ENCODE assay signal across 1 cellular context in the genomic region with DNA sequence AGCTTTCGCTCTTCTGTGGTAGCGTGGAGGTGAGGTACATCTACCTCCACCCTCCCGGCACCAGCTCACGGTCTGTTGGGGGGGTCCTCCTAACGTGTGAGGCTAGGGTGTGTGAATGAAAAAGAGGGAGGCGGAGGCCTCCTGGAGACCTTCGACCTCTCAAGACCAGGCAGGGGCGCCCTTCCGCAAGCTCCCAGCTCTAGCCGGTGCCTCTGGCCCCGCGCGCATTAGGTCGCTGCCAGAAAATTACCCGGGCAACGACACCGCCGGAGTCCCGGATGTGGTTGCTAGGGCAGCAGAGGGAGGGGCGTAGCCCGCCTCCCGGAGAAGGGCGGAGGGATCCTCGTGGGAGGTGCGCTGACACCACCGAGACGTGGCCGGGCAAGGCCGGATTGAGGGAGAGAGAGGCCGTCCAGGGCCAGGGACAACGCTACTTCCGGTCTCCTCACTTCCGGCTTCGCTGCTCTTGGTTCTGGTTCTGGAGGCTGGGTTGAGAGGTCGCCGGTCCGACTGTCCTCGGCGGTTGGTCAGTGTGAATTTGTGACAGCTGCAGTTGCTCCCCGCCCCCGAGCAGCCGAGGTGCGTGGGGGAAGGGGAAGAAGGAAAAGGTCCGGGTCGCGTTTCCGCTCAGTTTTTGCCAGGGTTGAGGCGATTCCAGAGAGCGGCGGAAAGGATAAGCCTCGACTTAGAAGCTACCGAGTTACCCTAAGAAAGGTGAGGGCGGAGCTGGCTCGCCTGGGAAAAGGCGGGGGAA.
TF ChIP-seq lines count a peak whose summit lies in the region.

A gene with protein sequence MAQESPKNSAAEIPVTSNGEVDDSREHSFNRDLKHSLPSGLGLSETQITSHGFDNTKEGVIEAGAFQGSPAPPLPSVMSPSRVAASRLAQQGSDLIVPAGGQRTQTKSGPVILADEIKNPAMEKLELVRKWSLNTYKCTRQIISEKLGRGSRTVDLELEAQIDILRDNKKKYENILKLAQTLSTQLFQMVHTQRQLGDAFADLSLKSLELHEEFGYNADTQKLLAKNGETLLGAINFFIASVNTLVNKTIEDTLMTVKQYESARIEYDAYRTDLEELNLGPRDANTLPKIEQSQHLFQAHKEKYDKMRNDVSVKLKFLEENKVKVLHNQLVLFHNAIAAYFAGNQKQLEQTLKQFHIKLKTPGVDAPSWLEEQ (plus strand): TSS at position 442 of the 754 bp plus-strand sequence. CDS start 49,680 bp downstream, outside the sequence.
A gene (minus strand): TSS at position 218 of the 754 bp plus-strand sequence. CDS start 8,726 bp downstream, outside the sequence.

TF ChIP-seq in HepG2, 621 proteins besides CTCF, POLR2A, EP300 and RAD21 (continued from another document and continues in another):
- TF ChIP-seq, protein P1, sequence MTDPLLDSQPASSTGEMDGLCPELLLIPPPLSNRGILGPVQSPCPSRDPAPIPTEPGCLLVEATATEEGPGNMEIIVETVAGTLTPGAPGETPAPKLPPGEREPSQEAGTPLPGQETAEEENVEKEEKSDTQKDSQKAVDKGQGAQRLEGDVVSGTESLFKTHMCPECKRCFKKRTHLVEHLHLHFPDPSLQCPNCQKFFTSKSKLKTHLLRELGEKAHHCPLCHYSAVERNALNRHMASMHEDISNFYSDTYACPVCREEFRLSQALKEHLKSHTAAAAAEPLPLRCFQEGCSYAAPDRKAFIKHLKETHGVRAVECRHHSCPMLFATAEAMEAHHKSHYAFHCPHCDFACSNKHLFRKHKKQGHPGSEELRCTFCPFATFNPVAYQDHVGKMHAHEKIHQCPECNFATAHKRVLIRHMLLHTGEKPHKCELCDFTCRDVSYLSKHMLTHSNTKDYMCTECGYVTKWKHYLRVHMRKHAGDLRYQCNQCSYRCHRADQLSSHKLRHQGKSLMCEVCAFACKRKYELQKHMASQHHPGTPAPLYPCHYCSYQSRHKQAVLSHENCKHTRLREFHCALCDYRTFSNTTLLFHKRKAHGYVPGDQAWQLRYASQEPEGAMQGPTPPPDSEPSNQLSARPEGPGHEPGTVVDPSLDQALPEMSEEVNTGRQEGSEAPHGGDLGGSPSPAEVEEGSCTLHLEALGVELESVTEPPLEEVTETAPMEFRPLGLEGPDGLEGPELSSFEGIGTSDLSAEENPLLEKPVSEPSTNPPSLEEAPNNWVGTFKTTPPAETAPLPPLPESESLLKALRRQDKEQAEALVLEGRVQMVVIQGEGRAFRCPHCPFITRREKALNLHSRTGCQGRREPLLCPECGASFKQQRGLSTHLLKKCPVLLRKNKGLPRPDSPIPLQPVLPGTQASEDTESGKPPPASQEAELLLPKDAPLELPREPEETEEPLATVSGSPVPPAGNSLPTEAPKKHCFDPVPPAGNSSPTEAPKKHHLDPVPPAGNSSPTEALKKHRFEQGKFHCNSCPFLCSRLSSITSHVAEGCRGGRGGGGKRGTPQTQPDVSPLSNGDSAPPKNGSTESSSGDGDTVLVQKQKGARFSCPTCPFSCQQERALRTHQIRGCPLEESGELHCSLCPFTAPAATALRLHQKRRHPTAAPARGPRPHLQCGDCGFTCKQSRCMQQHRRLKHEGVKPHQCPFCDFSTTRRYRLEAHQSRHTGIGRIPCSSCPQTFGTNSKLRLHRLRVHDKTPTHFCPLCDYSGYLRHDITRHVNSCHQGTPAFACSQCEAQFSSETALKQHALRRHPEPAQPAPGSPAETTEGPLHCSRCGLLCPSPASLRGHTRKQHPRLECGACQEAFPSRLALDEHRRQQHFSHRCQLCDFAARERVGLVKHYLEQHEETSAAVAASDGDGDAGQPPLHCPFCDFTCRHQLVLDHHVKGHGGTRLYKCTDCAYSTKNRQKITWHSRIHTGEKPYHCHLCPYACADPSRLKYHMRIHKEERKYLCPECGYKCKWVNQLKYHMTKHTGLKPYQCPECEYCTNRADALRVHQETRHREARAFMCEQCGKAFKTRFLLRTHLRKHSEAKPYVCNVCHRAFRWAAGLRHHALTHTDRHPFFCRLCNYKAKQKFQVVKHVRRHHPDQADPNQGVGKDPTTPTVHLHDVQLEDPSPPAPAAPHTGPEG (CRISPR knock-in tag; IDR thresholded peaks at IDR 0.05): peak; percentile 92
- TF ChIP-seq, protein P2, sequence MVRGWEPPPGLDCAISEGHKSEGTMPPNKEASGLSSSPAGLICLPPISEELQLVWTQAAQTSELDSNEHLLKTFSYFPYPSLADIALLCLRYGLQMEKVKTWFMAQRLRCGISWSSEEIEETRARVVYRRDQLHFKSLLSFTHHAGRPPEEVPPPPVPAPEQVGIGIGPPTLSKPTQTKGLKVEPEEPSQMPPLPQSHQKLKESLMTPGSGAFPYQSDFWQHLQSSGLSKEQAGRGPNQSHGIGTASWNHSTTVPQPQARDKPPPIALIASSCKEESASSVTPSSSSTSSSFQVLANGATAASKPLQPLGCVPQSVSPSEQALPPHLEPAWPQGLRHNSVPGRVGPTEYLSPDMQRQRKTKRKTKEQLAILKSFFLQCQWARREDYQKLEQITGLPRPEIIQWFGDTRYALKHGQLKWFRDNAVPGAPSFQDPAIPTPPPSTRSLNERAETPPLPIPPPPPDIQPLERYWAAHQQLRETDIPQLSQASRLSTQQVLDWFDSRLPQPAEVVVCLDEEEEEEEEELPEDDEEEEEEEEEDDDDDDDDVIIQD (CRISPR knock-in tag; IDR thresholded peaks at IDR 0.05; ENCODE audit: low read depth): peak; percentile 69
- TF ChIP-seq TCF7 (IDR thresholded peaks at IDR 0.05; ENCODE audit: low read depth) (no peak), RAD51 (IDR thresholded peaks at IDR 0.05; ENCODE audit: borderline replicate concordance) (no peak), ZNF557 (CRISPR knock-in tag; IDR thresholded peaks at IDR 0.05) (no peak; the same call in none of the 2 replicates), ZNF660 (CRISPR knock-in tag; IDR thresholded peaks at IDR 0.05; ENCODE audit: borderline replicate concordance, low read depth) (no peak), ZNF331 (CRISPR knock-in tag; IDR thresholded peaks at IDR 0.05) (no peak; the same call in 1 of the 2 replicates), ZSCAN25 (CRISPR knock-in tag; IDR thresholded peaks at IDR 0.05) (no peak), NR2F2 (IDR thresholded peaks at IDR 0.05; ENCODE audit: borderline replicate concordance, low read depth) (peak; percentile 28; the same call in 1 of the 2 replicates), ZNF562 (CRISPR knock-in tag; IDR thresholded peaks at IDR 0.05; ENCODE audit: borderline replicate concordance) (no peak), ZNF772 (CRISPR knock-in tag; IDR thresholded peaks at IDR 0.05) (peak; percentile 93), ZZZ3 (CRISPR knock-in tag; IDR thresholded peaks at IDR 0.05; ENCODE audit: borderline replicate concordance) (0 out of 2 replicates have a peak, but pooled peaks have one; percentile 20), MEIS2 (CRISPR knock-in tag; IDR thresholded peaks at IDR 0.05) (peak; percentile 82), PLRG1 (conservative IDR thresholded peaks at IDR 0.05) (no peak), ZNF790 (CRISPR knock-in tag; IDR thresholded peaks at IDR 0.05; ENCODE audit: borderline replicate concordance) (no peak), SRF (IDR thresholded peaks at IDR 0.05; ENCODE audit: low read depth, low read length) (no peak), HOXA3 (CRISPR knock-in tag; IDR thresholded peaks at IDR 0.05) (peak; percentile 91), ATF1 (CRISPR knock-in tag; IDR thresholded peaks at IDR 0.05) (no peak; the same call in 1 of the 2 replicates), ZNF564 (CRISPR knock-in tag; IDR thresholded peaks at IDR 0.05) (no peak), MEIS1 (CRISPR knock-in tag; IDR thresholded peaks at IDR 0.05; ENCODE audit: borderline replicate concordance) (peak; percentile 66; the same call in 1 of the 2 replicates), CEBPB (IDR thresholded peaks at IDR 0.05; ENCODE audit: borderline replicate concordance, low read depth, low read length) (no peak), TOE1 (CRISPR knock-in tag; IDR thresholded peaks at IDR 0.05) (0 out of 2 replicates have a peak, but pooled peaks have one; percentile 12), IRX3 (CRISPR knock-in tag; IDR thresholded peaks at IDR 0.05; ENCODE audit: borderline replicate concordance, low read depth) (no peak), REXO4 (CRISPR knock-in tag; IDR thresholded peaks at IDR 0.05; ENCODE audit: borderline replicate concordance) (no peak), KLF12 (CRISPR knock-in tag; IDR thresholded peaks at IDR 0.05; ENCODE audit: borderline replicate concordance) (peak; percentile 77; the same call in 1 of the 2 replicates)
- TF ChIP-seq, protein P3, sequence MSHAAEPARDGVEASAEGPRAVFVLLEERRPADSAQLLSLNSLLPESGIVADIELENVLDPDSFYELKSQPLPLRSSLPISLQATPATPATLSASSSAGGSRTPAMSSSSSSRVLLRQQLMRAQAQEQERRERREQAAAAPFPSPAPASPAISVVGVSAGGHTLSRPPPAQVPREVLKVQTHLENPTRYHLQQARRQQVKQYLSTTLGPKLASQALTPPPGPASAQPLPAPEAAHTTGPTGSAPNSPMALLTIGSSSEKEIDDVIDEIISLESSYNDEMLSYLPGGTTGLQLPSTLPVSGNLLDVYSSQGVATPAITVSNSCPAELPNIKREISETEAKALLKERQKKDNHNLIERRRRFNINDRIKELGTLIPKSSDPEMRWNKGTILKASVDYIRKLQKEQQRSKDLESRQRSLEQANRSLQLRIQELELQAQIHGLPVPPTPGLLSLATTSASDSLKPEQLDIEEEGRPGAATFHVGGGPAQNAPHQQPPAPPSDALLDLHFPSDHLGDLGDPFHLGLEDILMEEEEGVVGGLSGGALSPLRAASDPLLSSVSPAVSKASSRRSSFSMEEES (CRISPR knock-in tag; IDR thresholded peaks at IDR 0.05): peak; percentile 29; the same call in 1 of the 2 replicates
- TF ChIP-seq, protein P4, sequence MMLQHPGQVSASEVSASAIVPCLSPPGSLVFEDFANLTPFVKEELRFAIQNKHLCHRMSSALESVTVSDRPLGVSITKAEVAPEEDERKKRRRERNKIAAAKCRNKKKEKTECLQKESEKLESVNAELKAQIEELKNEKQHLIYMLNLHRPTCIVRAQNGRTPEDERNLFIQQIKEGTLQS (CRISPR knock-in tag; IDR thresholded peaks at IDR 0.05): no peak
- TF ChIP-seq, protein P5, sequence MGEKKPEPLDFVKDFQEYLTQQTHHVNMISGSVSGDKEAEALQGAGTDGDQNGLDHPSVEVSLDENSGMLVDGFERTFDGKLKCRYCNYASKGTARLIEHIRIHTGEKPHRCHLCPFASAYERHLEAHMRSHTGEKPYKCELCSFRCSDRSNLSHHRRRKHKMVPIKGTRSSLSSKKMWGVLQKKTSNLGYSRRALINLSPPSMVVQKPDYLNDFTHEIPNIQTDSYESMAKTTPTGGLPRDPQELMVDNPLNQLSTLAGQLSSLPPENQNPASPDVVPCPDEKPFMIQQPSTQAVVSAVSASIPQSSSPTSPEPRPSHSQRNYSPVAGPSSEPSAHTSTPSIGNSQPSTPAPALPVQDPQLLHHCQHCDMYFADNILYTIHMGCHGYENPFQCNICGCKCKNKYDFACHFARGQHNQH (CRISPR knock-in tag; IDR thresholded peaks at IDR 0.05): peak; percentile 84
- TF ChIP-seq, protein P6, sequence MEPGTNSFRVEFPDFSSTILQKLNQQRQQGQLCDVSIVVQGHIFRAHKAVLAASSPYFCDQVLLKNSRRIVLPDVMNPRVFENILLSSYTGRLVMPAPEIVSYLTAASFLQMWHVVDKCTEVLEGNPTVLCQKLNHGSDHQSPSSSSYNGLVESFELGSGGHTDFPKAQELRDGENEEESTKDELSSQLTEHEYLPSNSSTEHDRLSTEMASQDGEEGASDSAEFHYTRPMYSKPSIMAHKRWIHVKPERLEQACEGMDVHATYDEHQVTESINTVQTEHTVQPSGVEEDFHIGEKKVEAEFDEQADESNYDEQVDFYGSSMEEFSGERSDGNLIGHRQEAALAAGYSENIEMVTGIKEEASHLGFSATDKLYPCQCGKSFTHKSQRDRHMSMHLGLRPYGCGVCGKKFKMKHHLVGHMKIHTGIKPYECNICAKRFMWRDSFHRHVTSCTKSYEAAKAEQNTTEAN (CRISPR knock-in tag; conservative IDR thresholded peaks at IDR 0.05): peak; percentile 58; the same call in 1 of the 2 replicates
- TF ChIP-seq, protein P7, sequence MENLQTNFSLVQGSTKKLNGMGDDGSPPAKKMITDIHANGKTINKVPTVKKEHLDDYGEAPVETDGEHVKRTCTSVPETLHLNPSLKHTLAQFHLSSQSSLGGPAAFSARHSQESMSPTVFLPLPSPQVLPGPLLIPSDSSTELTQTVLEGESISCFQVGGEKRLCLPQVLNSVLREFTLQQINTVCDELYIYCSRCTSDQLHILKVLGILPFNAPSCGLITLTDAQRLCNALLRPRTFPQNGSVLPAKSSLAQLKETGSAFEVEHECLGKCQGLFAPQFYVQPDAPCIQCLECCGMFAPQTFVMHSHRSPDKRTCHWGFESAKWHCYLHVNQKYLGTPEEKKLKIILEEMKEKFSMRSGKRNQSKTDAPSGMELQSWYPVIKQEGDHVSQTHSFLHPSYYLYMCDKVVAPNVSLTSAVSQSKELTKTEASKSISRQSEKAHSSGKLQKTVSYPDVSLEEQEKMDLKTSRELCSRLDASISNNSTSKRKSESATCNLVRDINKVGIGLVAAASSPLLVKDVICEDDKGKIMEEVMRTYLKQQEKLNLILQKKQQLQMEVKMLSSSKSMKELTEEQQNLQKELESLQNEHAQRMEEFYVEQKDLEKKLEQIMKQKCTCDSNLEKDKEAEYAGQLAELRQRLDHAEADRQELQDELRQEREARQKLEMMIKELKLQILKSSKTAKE (CRISPR knock-in tag; IDR thresholded peaks at IDR 0.05; ENCODE audit: borderline replicate concordance): no peak
- TF ChIP-seq, protein P8, sequence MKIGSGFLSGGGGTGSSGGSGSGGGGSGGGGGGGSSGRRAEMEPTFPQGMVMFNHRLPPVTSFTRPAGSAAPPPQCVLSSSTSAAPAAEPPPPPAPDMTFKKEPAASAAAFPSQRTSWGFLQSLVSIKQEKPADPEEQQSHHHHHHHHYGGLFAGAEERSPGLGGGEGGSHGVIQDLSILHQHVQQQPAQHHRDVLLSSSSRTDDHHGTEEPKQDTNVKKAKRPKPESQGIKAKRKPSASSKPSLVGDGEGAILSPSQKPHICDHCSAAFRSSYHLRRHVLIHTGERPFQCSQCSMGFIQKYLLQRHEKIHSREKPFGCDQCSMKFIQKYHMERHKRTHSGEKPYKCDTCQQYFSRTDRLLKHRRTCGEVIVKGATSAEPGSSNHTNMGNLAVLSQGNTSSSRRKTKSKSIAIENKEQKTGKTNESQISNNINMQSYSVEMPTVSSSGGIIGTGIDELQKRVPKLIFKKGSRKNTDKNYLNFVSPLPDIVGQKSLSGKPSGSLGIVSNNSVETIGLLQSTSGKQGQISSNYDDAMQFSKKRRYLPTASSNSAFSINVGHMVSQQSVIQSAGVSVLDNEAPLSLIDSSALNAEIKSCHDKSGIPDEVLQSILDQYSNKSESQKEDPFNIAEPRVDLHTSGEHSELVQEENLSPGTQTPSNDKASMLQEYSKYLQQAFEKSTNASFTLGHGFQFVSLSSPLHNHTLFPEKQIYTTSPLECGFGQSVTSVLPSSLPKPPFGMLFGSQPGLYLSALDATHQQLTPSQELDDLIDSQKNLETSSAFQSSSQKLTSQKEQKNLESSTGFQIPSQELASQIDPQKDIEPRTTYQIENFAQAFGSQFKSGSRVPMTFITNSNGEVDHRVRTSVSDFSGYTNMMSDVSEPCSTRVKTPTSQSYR (CRISPR knock-in tag; IDR thresholded peaks at IDR 0.05; ENCODE audit: borderline replicate concordance): peak; percentile 78; the same call in 1 of the 2 replicates
